ENCODE assay signal across 1 cellular context in the genomic region with DNA sequence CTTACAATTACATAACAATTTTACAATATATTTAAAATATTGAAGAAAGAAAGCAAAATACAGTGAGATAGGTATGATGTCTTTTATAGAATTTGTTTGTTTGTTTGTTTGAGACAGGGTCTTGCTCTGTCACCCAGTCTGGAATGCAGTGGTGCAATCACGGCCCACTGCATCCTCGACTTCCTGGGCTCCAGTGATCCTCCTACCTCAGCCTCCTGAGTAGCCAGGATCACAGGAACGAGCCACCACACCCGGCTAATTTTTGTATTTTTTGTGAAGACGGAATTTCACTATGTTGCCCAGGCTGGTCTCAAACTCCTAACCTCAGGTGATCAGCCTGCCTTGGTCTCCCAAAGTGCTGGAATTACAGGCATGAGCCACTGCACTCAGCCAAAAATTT. TPM values are rescaled to one million over a fixed set of nuclear protein-coding genes. Genes with fewer than 3 reads are reported as not detected.
"Had no signal": no experiment of that assay in that cellular context is flagged by ENCODE, and none has a peak within 500 bp of the region (broad histone marks: within the 10 kb centered on the region; RNA-seq: fewer than 3 reads in every experiment).

No MANE protein-coding gene starts in this region.

RNA-seq across cellular contexts. Expression of gene NACA2, which starts 21.5 kb away (rescaled TPM):
- total RNA-seq: GM12878 had no signal
